15 cellular contexts compared by ENCODE assay signal in genomic region chr17:33523577-33523981, GRCh38.
DNase-seq lines count a peak whose midpoint lies in the region; ATAC-seq, FAIRE-seq and TF ChIP-seq lines count a peak whose summit lies in the region.
"Had no signal": no experiment of that assay in that cellular context is flagged by ENCODE, and none has a peak within 500 bp of the region (broad histone marks: within the 10 kb centered on the region; RNA-seq: fewer than 3 reads in every experiment).

No MANE protein-coding gene starts in this region.

- peaks cover 5% of the 10 kb centered on the region for H3K4me1 ChIP-seq in hepatocyte (ENCODE audit: insufficient read depth)
- H3K4me1 ChIP-seq: prostate gland had no signal

- no peaks in the 10 kb centered on the region for H4K20me1 ChIP-seq in hepatocyte (ENCODE audit: insufficient read depth, poor library complexity, severe bottlenecking)

- no peaks in the 10 kb centered on the region for H3K27me3 ChIP-seq in hepatocyte

- TF ChIP-seq POLR2A in GM12892 (IDR thresholded peaks at IDR 0.05; ENCODE audit: low read depth, low read length) = no peak

- FAIRE-seq in GM12892 (lab: Jason Lieb, UNC) (peak; percentile 85), D721Med (lab: Jason Lieb, UNC) (no peak)
- FAIRE-seq: GM18507 had no signal

- no peak for DNase-seq in GM12892 (ENCODE audit: insufficient read length)
- peak; percentile 26 for DNase-seq in amniotic epithelial cell (ENCODE audit: low read depth)
- peak; percentile 64 for DNase-seq in inferior parietal cortex (ENCODE audit: extremely low spot score)
- DNase-seq in stimulated activated naive B cell treated with anti-CD40 and anti-IgM and Interleukin-4, amounts not matched to agents 10 μg/mL and 1 μg/mL and 100 μg/mL, for 72 hours = no peak
- no peak for DNase-seq in D721Med (ENCODE audit: insufficient read length, low spot score)
- DNase-seq in hepatocyte (ENCODE audit: low spot score) = no peak
- DNase-seq in GM19238 (ENCODE audit: insufficient read length, low spot score) = no peak
- DNase-seq: EL; NCI-H226; stimulated activated CD4-positive, alpha-beta T cell treated with anti-CD3 and anti-CD28 coated beads, Interleukin-2, amount 100 ng/mL, for 24 hours had no signal

- no peak overlapping the region for H3K4me2 ChIP-seq in hepatocyte

- no peak overlapping the region for H2AFZ ChIP-seq in hepatocyte

- no peaks in the 10 kb centered on the region for H3K79me2 ChIP-seq in hepatocyte

- H3K36me3 Mint-ChIP-seq in stimulated activated naive B cell treated with anti-CD40 and anti-IgM and Interleukin-4, amounts not matched to agents 10 μg/mL and 1 μg/mL and 100 μg/mL, for 72 hours = no peaks in the 10 kb centered on the region
- H3K36me3 Mint-ChIP-seq: activated naive CD8-positive, alpha-beta T cell had no signal

- H3K4me3 Mint-ChIP-seq in stimulated activated naive B cell treated with anti-CD40 and anti-IgM and Interleukin-4, amounts not matched to agents 10 μg/mL and 1 μg/mL and 100 μg/mL, for 72 hours = no peak overlapping the region
- H3K4me3 Mint-ChIP-seq: activated naive CD8-positive, alpha-beta T cell had no signal

- H3K9me3 ChIP-seq in hepatocyte (ENCODE audit: low read depth) = no peaks in the 10 kb centered on the region
- H3K9me3 ChIP-seq: prostate gland had no signal

- peaks cover 5% of the 10 kb centered on the region in 2 donors for H3K9me3 Mint-ChIP-seq in stimulated activated naive B cell treated with anti-CD40 and anti-IgM and Interleukin-4, amounts not matched to agents 10 μg/mL and 1 μg/mL and 100 μg/mL, for 72 hours

- H3K9me2 ChIP-seq in hepatocyte (replicated peaks; ENCODE audit: insufficient read depth) = no peaks in the 10 kb centered on the region

- no peak overlapping the region for H3K27ac ChIP-seq in hepatocyte
- H3K27ac ChIP-seq: C4-2B, prostate gland had no signal

- H3K4me3 ChIP-seq in hepatocyte = no peak overlapping the region
- H3K4me3 ChIP-seq: prostate gland had no signal

- H3K4me1 Mint-ChIP-seq in stimulated activated naive B cell treated with anti-CD40 and anti-IgM and Interleukin-4, amounts not matched to agents 10 μg/mL and 1 μg/mL and 100 μg/mL, for 72 hours = no peaks in the 10 kb centered on the region

- H3K27ac Mint-ChIP-seq in stimulated activated naive B cell treated with anti-CD40 and anti-IgM and Interleukin-4, amounts not matched to agents 10 μg/mL and 1 μg/mL and 100 μg/mL, for 72 hours = no peak overlapping the region
- H3K27ac Mint-ChIP-seq: activated naive CD8-positive, alpha-beta T cell had no signal

- no peaks in the 10 kb centered on the region for H3K27me3 Mint-ChIP-seq in stimulated activated naive B cell treated with anti-CD40 and anti-IgM and Interleukin-4, amounts not matched to agents 10 μg/mL and 1 μg/mL and 100 μg/mL, for 72 hours
- H3K27me3 Mint-ChIP-seq: activated naive CD8-positive, alpha-beta T cell had no signal

- WGBS in hepatocyte (ENCODE audit: low lambda C conversion rate, missing lambda C conversion rate) = 67% methylated on average over 5 of the region's 5 CpGs

- H3K36me3 ChIP-seq in hepatocyte (replicated peaks; ENCODE audit: insufficient read depth, low read depth) = no peaks in the 10 kb centered on the region
- H3K36me3 ChIP-seq: prostate gland had no signal

- TF ChIP-seq CTCF in D721Med (IDR thresholded peaks at IDR 0.05; ENCODE audit: insufficient read depth, missing control alignments) (no peak), hepatocyte (IDR thresholded peaks at IDR 0.05; ENCODE audit: poor library complexity) (no peak)

- peak; percentile 25 for ATAC-seq in stimulated activated naive B cell treated with anti-CD40 and anti-IgM and Interleukin-4, amounts not matched to agents 10 μg/mL and 1 μg/mL and 100 μg/mL, for 72 hours (replicated peaks)
- no peak for ATAC-seq in HG03175 (IDR thresholded peaks at IDR 0.05; ENCODE audit: unreplicated experiment)

Comparison
In these comparisons a context has a peak if more than half of its experiments do, and no peak if none do; other contexts are left out.
1. DNase-seq: peak in amniotic epithelial cell (single experiment) and inferior parietal cortex (single experiment); none in GM12892 (single experiment), stimulated activated naive B cell treated with anti-CD40 and anti-IgM and Interleukin-4, amounts not matched to agents 10 μg/mL and 1 μg/mL and 100 μg/mL, for 72 hours (single experiment), D721Med (single experiment), hepatocyte (single experiment) and GM19238 (single experiment).